1 cellular context compared by ENCODE assay signal in the genomic region with DNA sequence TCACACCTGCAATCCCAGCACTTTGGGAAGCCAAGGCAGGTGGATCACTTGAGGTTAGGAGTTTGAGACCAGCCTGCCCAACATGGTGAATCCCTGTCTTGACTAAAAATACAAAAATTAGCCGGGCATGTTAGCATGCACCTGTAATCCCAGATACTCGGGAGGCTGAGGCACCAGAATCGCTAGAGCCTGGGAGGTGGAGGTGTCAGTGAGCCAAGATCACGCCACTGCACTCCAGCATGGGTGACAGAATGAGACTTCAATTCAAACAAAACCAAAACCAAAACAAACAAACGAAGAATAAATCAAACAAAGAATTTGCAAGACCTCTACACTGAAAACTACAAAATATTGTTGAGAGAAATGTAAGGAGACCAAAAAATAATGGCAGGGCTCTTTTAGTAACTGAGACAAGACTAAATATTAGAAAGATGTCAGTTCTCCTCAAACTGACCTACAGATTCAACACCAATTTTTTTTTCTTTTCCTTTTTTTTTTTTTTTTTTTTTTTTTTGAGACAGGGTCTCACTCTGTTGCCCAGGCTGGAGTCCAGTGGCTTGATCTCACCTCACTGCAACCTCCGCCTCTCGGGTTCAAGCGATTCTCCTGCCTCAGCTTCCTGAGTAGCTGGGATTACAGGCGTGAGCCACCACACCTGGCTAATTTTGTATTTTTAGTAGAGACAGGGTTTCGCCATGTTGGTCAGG.
TF ChIP-seq lines count a peak whose summit lies in the region.

No MANE protein-coding gene starts in this region.

TF ChIP-seq in A549, 52 proteins besides CTCF, POLR2A, EP300 and RAD21:
- 0 out of 2 replicates have a peak, but pooled peaks have one; percentile 38 for TF ChIP-seq ZNF302 (CRISPR knock-in tag; IDR thresholded peaks at IDR 0.05)
- TF ChIP-seq, protein P1, sequence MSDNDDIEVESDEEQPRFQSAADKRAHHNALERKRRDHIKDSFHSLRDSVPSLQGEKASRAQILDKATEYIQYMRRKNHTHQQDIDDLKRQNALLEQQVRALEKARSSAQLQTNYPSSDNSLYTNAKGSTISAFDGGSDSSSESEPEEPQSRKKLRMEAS (IDR thresholded peaks at IDR 0.05): 0 out of 2 replicates have a peak, but pooled peaks have one; percentile 23
- TF ChIP-seq RARB (CRISPR knock-in tag; IDR thresholded peaks at IDR 0.05): 0 out of 2 replicates have a peak, but pooled peaks have one; percentile 51
- peak; percentile 73; the same call in 1 of the 2 replicates for TF ChIP-seq EHF (CRISPR knock-in tag; IDR thresholded peaks at IDR 0.05)
- TF ChIP-seq HOXA7 (CRISPR knock-in tag; IDR thresholded peaks at IDR 0.05): 0 out of 2 replicates have a peak, but pooled peaks have one; percentile 61
- TF ChIP-seq, protein P2, sequence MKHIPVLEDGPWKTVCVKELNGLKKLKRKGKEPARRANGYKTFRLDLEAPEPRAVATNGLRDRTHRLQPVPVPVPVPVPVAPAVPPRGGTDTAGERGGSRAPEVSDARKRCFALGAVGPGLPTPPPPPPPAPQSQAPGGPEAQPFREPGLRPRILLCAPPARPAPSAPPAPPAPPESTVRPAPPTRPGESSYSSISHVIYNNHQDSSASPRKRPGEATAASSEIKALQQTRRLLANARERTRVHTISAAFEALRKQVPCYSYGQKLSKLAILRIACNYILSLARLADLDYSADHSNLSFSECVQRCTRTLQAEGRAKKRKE (CRISPR knock-in tag; IDR thresholded peaks at IDR 0.05; ENCODE audit: low read depth): peak; percentile 56
- peak; percentile 93; the same call in 1 of the 2 replicates for TF ChIP-seq HOXB13 (CRISPR knock-in tag; IDR thresholded peaks at IDR 0.05; ENCODE audit: low read depth)
